ENCODE assay signal across 15 cellular contexts in the genomic region with DNA sequence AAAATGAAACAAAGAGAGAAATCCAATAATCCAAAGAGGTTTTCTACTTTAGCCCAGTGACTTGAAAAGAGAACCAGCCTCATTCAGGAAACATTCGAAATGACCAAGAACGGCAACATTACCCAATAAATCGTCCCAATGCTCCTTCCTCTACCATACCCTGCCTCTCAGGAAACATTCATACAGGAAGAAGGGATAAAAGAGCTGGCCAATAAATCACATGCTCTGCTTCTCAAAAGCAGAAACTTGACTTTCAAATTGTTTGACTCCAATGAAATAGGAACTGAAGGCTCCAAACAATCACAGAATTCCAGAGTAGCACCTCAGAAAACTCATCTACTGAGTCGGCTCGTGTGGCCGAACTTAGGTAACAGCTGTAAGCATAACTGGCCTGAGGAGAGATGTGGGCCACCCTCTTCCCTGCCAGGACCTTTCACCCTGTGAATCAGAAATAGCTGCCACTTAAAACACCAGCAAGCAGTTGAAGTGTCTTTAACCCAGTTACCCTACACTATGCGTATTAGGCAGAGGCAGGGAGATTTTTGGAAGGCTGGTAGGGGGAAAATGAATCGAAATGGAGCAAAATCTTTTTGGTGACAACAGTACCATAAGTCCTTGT. TPM values are rescaled to one million over a fixed set of nuclear protein-coding genes. Genes with fewer than 3 reads are reported as not detected.
DNase-seq lines count a peak whose midpoint lies in the region; ATAC-seq, FAIRE-seq and TF ChIP-seq lines count a peak whose summit lies in the region.
"Had no signal": no experiment of that assay in that cellular context is flagged by ENCODE, and none has a peak within 500 bp of the region (broad histone marks: within the 10 kb centered on the region; RNA-seq: fewer than 3 reads in every experiment).

No MANE protein-coding gene starts in this region.

- no peak overlapping the region for H2BK5ac ChIP-seq in mesendoderm (ENCODE audit: low read length)

- H3K9ac ChIP-seq in mesendoderm (ENCODE audit: low read length): no peak overlapping the region

- no peak overlapping the region for H2BK120ac ChIP-seq in mesendoderm (ENCODE audit: low read depth, low read length)

- no peaks in the 10 kb centered on the region for H3K9me3 Mint-ChIP-seq in GM23338
- no peaks in the 10 kb centered on the region for H3K9me3 Mint-ChIP-seq in activated naive CD4-positive, alpha-beta T cell treated with anti-CD3 and anti-CD28 coated beads, Interleukin-2, amount 50 U/mL, for 72 hours
- H3K9me3 Mint-ChIP-seq: stimulated activated effector memory CD8-positive, alpha-beta T cell treated with anti-CD3 and anti-CD28 coated beads, Interleukin-12 subunit alpha, Interleukin-12 subunit beta, amount 100 ng/mL, for 72 hours had no signal

- no peak overlapping the region for H3K18ac ChIP-seq in mesendoderm (ENCODE audit: low read length)

- POLR2A ChIA-PET in OCI-LY7 (lab: Charles Lee): interaction anchor here (0.6 to 3.1 kb wide), 4 partner anchors 8 to 25 kb away, joined by 3 to 19 read pairs (median 3); a partner anchor contains a TSS

- TF ChIP-seq CTCF in GM23338 (conservative IDR thresholded peaks at IDR 0.05; ENCODE audit: low read depth in 2 of 2) (no peak), OCI-LY7 (conservative IDR thresholded peaks at IDR 0.05; ENCODE audit: low read length) (no peak), pancreas (IDR thresholded peaks at IDR 0.05) (no peak)

- no peaks in the 10 kb centered on the region for H3F3A ChIP-seq in GM23338 (replicated peaks; ENCODE audit: low read depth)

- H3K27me3 ChIP-seq in GM23338 (ENCODE audit: insufficient read depth): no peaks in the 10 kb centered on the region
- H3K27me3 ChIP-seq in pancreas: no peaks in the 10 kb centered on the region
- H3K27me3 ChIP-seq in mesendoderm (ENCODE audit: insufficient read depth, low read length, poor library complexity): no peaks in the 10 kb centered on the region

- H2BK15ac ChIP-seq in mesendoderm (replicated peaks; ENCODE audit: low read depth): no peak overlapping the region

- H3K4me3 Mint-ChIP-seq in GM23338: no peak overlapping the region
- H3K4me3 Mint-ChIP-seq: activated naive CD8-positive, alpha-beta T cell; stimulated activated effector memory CD8-positive, alpha-beta T cell treated with anti-CD3 and anti-CD28 coated beads, Interleukin-12 subunit alpha, Interleukin-12 subunit beta, amount 100 ng/mL, for 72 hours had no signal

- H3K27ac ChIP-seq in GM23338 (ENCODE audit: low read depth): no peak overlapping the region
- H3K27ac ChIP-seq in OCI-LY7 (ENCODE audit: low read depth, low read length, poor library complexity, severe bottlenecking): peak overlapping the region; percentile 34
- no peak overlapping the region for H3K27ac ChIP-seq in pancreas
- no peak overlapping the region for H3K27ac ChIP-seq in mesendoderm (ENCODE audit: low read depth, low read length)

- peaks cover 43% of the 10 kb centered on the region for H3K4me1 Mint-ChIP-seq in GM23338

- H3K9me2 ChIP-seq in GM23338 (ENCODE audit: insufficient read depth) (no peaks in the 10 kb centered on the region), OCI-LY7 (ENCODE audit: insufficient read depth, low read length) (no peaks in the 10 kb centered on the region)

- H3K9me3 ChIP-seq in OCI-LY7 (ENCODE audit: low read length) (no peaks in the 10 kb centered on the region), pancreas (no peaks in the 10 kb centered on the region)

- H3K36me3 ChIP-seq in GM23338 (ENCODE audit: insufficient read depth): no peaks in the 10 kb centered on the region
- H3K36me3 ChIP-seq in OCI-LY7 (ENCODE audit: insufficient read depth, low read length): no peaks in the 10 kb centered on the region
- no peaks in the 10 kb centered on the region for H3K36me3 ChIP-seq in pancreas
- no peaks in the 10 kb centered on the region for H3K36me3 ChIP-seq in mesendoderm (ENCODE audit: control insufficient read depth, insufficient read depth, low read length)

- H2AK5ac ChIP-seq in mesendoderm (ENCODE audit: low read length): no peak overlapping the region

- WGBS in pancreas, 2 donors: 71 to 78% methylated on average over 8 of the region's 8 CpGs
- WGBS in mesendoderm (ENCODE audit: extremely low coverage, insufficient coverage, low lambda C conversion rate): no CpG with 5 or more reads among the region's 8 CpGs

- peaks cover 21% of the 10 kb centered on the region for H3K4me1 ChIP-seq in GM23338 (ENCODE audit: insufficient read depth)
- H3K4me1 ChIP-seq in OCI-LY7 (ENCODE audit: insufficient read depth, low read length, poor library complexity, severe bottlenecking): peaks cover 36% of the 10 kb centered on the region
- peaks cover 0 to 13% (median 0%) of the 10 kb centered on the region in 3 donors for H3K4me1 ChIP-seq in pancreas
- H3K4me1 ChIP-seq in mesendoderm (ENCODE audit: control insufficient read depth, low read depth, low read length): peaks cover 5% of the 10 kb centered on the region

- no peak overlapping the region for H3K4me3 ChIP-seq in GM23338
- H3K4me3 ChIP-seq in OCI-LY7 (ENCODE audit: low read depth, low read length, poor library complexity, severe bottlenecking): peak overlapping the region; percentile 7
- H3K4me3 ChIP-seq in pancreas: no peak overlapping the region
- H3K4me3 ChIP-seq in mesendoderm (ENCODE audit: low read length): no peak overlapping the region

- CTCF ChIA-PET in OCI-LY7 (lab: Charles Lee; ENCODE audit: unreplicated experiment): interaction anchor here (0.5 kb wide), 1 partner anchor 107 kb away, joined by 3 read pairs; no protein-coding TSS in a partner anchor

- H3K4ac ChIP-seq in mesendoderm (ENCODE audit: low read depth, low read length): no peak overlapping the region

- H3K4me2 ChIP-seq in GM23338 (0 out of 2 replicates have a peak overlapping the region, but pooled peaks have one; percentile 2), OCI-LY7 (ENCODE audit: low read length) (peak overlapping the region; percentile 57), mesendoderm (ENCODE audit: low read length) (no peak overlapping the region)

- H3K79me1 ChIP-seq in mesendoderm (ENCODE audit: low read length): peaks cover 14% of the 10 kb centered on the region

- no peak overlapping the region for H4K5ac ChIP-seq in mesendoderm (ENCODE audit: low read length)

- no peak overlapping the region for H3K23ac ChIP-seq in mesendoderm (ENCODE audit: low read length)

- no TSS peak for BruUV-seq in OCI-LY7 (replicated peaks; lab: Mats Ljungman, UMichigan)

- DNase-seq in GM23338 (ENCODE audit: low spot score) (peak; percentile 33), OCI-LY7 (ENCODE audit: low spot score) (peak; percentile 5), left cardiac atrium (no peak), pancreas (no peak), mesendoderm (no peak)
- no peak for DNase-seq in stimulated activated CD4-positive, alpha-beta T cell treated with anti-CD3 and anti-CD28 coated beads, Interleukin-4, amount 100 ng/mL, for 24 hours
- no peak for DNase-seq in activated naive CD4-positive, alpha-beta T cell treated with anti-CD3 and anti-CD28 coated beads, Interleukin-2, amount 50 U/mL, for 72 hours (ENCODE audit: low spot score in 2 of 2)
- DNase-seq: GF-D8; islet precursor cell; nucleus accumbens; stimulated activated CD4-positive, alpha-beta T cell treated with anti-CD3 and anti-CD28 coated beads, Interleukin-1b, Interleukin-23, amount 100 ng/mL, for 48 hours had no signal

- intact Hi-C loops in OCI-LY7 (cut with micrococcal nuclease; ENCODE audit: unreplicated experiment): no loop called here
- intact Hi-C loops in left cardiac atrium (cut with DNase I): no loop called here
- intact Hi-C loops in pancreas (cut with DNase I): no loop called here

- H3K27ac Mint-ChIP-seq in GM23338: no peak overlapping the region
- H3K27ac Mint-ChIP-seq in activated naive CD4-positive, alpha-beta T cell treated with anti-CD3 and anti-CD28 coated beads, Interleukin-2, amount 50 U/mL, for 72 hours: no peak overlapping the region
- H3K27ac Mint-ChIP-seq: activated naive CD8-positive, alpha-beta T cell; stimulated activated effector memory CD8-positive, alpha-beta T cell treated with anti-CD3 and anti-CD28 coated beads, Interleukin-12 subunit alpha, Interleukin-12 subunit beta, amount 100 ng/mL, for 72 hours had no signal

- no peak overlapping the region for H3K56ac ChIP-seq in mesendoderm (ENCODE audit: low read length)

- no peak overlapping the region for H2AFZ ChIP-seq in GM23338
- peak overlapping the region; percentile 42; the same call in 1 of the 2 replicates for H2AFZ ChIP-seq in OCI-LY7 (ENCODE audit: low read length)

- no peaks in the 10 kb centered on the region for H3K27me3 Mint-ChIP-seq in GM23338 (ENCODE audit: insufficient read depth, low read depth, poor library complexity)
- H3K27me3 Mint-ChIP-seq: activated naive CD8-positive, alpha-beta T cell had no signal

- peaks cover 86% of the 10 kb centered on the region for H3K79me2 ChIP-seq in GM23338 (replicated peaks; ENCODE audit: insufficient read depth)
- no peaks in the 10 kb centered on the region; the same call in 1 of the 2 replicates for H3K79me2 ChIP-seq in OCI-LY7 (ENCODE audit: insufficient read depth, low read depth, low read length)
- peaks cover 7% of the 10 kb centered on the region for H3K79me2 ChIP-seq in mesendoderm (ENCODE audit: control insufficient read depth, insufficient read depth, low read length)

- H3K36me3 Mint-ChIP-seq in GM23338 (ENCODE audit: low read depth): no peaks in the 10 kb centered on the region
- no peaks in the 10 kb centered on the region for H3K36me3 Mint-ChIP-seq in activated naive CD4-positive, alpha-beta T cell treated with anti-CD3 and anti-CD28 coated beads, Interleukin-2, amount 50 U/mL, for 72 hours
- H3K36me3 Mint-ChIP-seq: stimulated activated effector memory CD8-positive, alpha-beta T cell treated with anti-CD3 and anti-CD28 coated beads, Interleukin-12 subunit alpha, Interleukin-12 subunit beta, amount 100 ng/mL, for 72 hours had no signal

- H4K20me1 ChIP-seq in GM23338 (replicated peaks; ENCODE audit: insufficient read depth): no peaks in the 10 kb centered on the region; the same call in 1 of the 2 replicates
- H4K20me1 ChIP-seq in OCI-LY7 (ENCODE audit: insufficient read depth, low read length): no peaks in the 10 kb centered on the region

- peak; percentile 74 for ATAC-seq in GM23338
- peak; percentile 91 to 97 for ATAC-seq in left cardiac atrium
- peak in 3 of 4 donors; percentile 46 to 55 (median 47) for ATAC-seq in pancreas
- no peak for ATAC-seq in activated naive CD4-positive, alpha-beta T cell treated with anti-CD3 and anti-CD28 coated beads, Interleukin-2, amount 50 U/mL, for 72 hours
- no peak for ATAC-seq in GM18867 (IDR thresholded peaks at IDR 0.05; ENCODE audit: unreplicated experiment)

- no peak overlapping the region for H4K8ac ChIP-seq in mesendoderm (ENCODE audit: low read depth, low read length)

- no peak for FAIRE-seq in pancreas (lab: Jason Lieb, UNC)
- FAIRE-seq: GM18507 had no signal

RNA-seq across cellular contexts. Expression of a gene that starts 14.6 kb away (rescaled TPM):
- total RNA-seq in GM23338 (2014; rRNA removed; shearing (Covaris generic)): 34.5 and 54.0 TPM in 2 replicates
- 12.1 and 13.0 TPM in 2 replicates for polyA plus RNA-seq in GM23338 (2016; fragmentation: Nextera tagmentation; extraction: Ambion mirVana)
- total RNA-seq in OCI-LY7 (2014; rRNA removed; shearing (Covaris generic)): 24.4 and 27.7 TPM in 2 replicates
- total RNA-seq in OCI-LY7 (2022): 18.8 and 20.3 TPM in 2 replicates
- total RNA-seq in left cardiac atrium: 10 to 100 TPM; 19.0 to 22.7 TPM
- total RNA-seq in pancreas: 10 to 100 TPM in 2 of 6 donors, 1 to 10 TPM in 4; 4.8 to 14.0 (median 6.7) TPM
- polyA plus RNA-seq in pancreas: 10 to 100 TPM in 1 of 2 donors, 1 to 10 TPM in 1; 3.9 to 11.4 TPM
- polyA plus RNA-seq in mesendoderm (2013, experiment 1 of 2): 14.7 TPM
- polyA plus RNA-seq in mesendoderm (2013, experiment 2 of 2): 15.8 TPM
- total RNA-seq in activated naive CD4-positive, alpha-beta T cell treated with anti-CD3 and anti-CD28 coated beads, Interleukin-2, amount 50 U/mL, for 72 hours: 10 to 100 TPM in 1 of 2 donors, 1 to 10 TPM in 1; 7.1 to 10.2 TPM

Comparison
In these comparisons a context has a peak if more than half of its experiments do, and no peak if none do; other contexts are left out.
1. ATAC-seq: peak in GM23338 (single experiment), left cardiac atrium (2 of 2) and pancreas (3 of 4); none in activated naive CD4-positive, alpha-beta T cell treated with anti-CD3 and anti-CD28 coated beads, Interleukin-2, amount 50 U/mL, for 72 hours (0 of 2) and GM18867 (single experiment).
2. DNase-seq: peak in GM23338 (single experiment) and OCI-LY7 (single experiment); none in left cardiac atrium (single experiment), pancreas (0 of 6), stimulated activated CD4-positive, alpha-beta T cell treated with anti-CD3 and anti-CD28 coated beads, Interleukin-4, amount 100 ng/mL, for 24 hours (single experiment), mesendoderm (single experiment) and activated naive CD4-positive, alpha-beta T cell treated with anti-CD3 and anti-CD28 coated beads, Interleukin-2, amount 50 U/mL, for 72 hours (0 of 2).